ENCODE assay signal across 20 cellular contexts in the genomic region with DNA sequence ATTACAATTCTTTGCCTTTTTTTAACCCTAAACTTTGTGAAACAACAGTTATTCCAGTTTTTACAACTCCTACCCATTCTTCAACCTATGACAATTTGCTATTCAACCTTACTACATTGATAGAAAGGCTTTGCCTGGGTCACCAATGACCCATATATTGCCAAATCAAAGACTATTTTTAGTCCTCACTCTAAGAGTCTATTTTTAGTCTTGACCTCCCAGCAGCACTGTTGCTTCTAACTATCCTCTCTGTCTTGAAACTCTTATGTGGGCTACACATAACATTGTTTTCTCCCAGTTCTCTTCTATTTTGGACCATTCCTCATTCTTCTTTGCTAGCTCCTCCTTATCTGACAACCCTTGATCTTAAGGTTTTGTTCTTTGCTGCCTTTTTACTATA.
A peak's percentile ranks its signal among the peaks of the same experiment; 100 is the strongest.
DNase-seq lines count a peak whose midpoint lies in the region; ATAC-seq and TF ChIP-seq lines count a peak whose summit lies in the region.
"Had no signal": no experiment of that assay in that cellular context is flagged by ENCODE, and none has a peak within 500 bp of the region (broad histone marks: within the 10 kb centered on the region; RNA-seq: fewer than 3 reads in every experiment).

No MANE protein-coding gene starts in this region.

- H3K27me3 ChIP-seq in adipocyte (replicated peaks; ENCODE audit: control insufficient read depth, insufficient read depth, low read length) (no peaks in the 10 kb centered on the region), cardiac muscle cell (no peaks in the 10 kb centered on the region), A673 (replicated peaks; ENCODE audit: insufficient read depth, low read depth, low read length, poor library complexity) (no peaks in the 10 kb centered on the region), esophagus muscularis mucosa (no peaks in the 10 kb centered on the region)
- H3K27me3 ChIP-seq: BLaER1 treated with 17β-estradiol and CSF1 and Interleukin-3, amounts not matched to agents 10 nM and 100 nM; left lung had no signal

- TF ChIP-seq POLR2A in esophagus muscularis mucosa (IDR thresholded peaks at IDR 0.05; ENCODE audit: low read depth) = no peak

- no TSS peak for BruUV-seq in A673 (replicated peaks; lab: Mats Ljungman, UMichigan)

- CTCF ChIA-PET in A673 (lab: Charles Lee) = no interaction called here

- peak overlapping the region; percentile 73 for H3K4me3 ChIP-seq in adipocyte (ENCODE audit: low read length)
- H3K4me3 ChIP-seq in cardiac muscle cell = no peak overlapping the region
- no peak overlapping the region for H3K4me3 ChIP-seq in A673 (ENCODE audit: low read depth, low read length, poor library complexity, severe bottlenecking)
- no peak overlapping the region for H3K4me3 ChIP-seq in esophagus muscularis mucosa
- H3K4me3 ChIP-seq: BLaER1 treated with 17β-estradiol and CSF1 and Interleukin-3, amounts not matched to agents 10 nM and 100 nM; HAP-1; left lung had no signal

- TF ChIP-seq CTCF in cardiac muscle cell (IDR thresholded peaks at IDR 0.05; ENCODE audit: low read depth, low read length) (no peak), A673 (conservative IDR thresholded peaks at IDR 0.05; ENCODE audit: low read depth, low read length) (no peak), esophagus muscularis mucosa (IDR thresholded peaks at IDR 0.05) (no peak)

- H3K9ac ChIP-seq in adipocyte (ENCODE audit: low read length) = peak overlapping the region; percentile 80
- H3K9ac ChIP-seq: BLaER1 treated with 17β-estradiol and CSF1 and Interleukin-3, amounts not matched to agents 10 nM and 100 nM; parathyroid adenoma; SK-N-SH had no signal

- ATAC-seq in HG03439 (IDR thresholded peaks at IDR 0.05; ENCODE audit: unreplicated experiment) = no peak
- ATAC-seq: effector memory CD8-positive, alpha-beta T cell; left lung had no signal

- DNase-seq in HCEC 1CT (peak; percentile 53), adipocyte (ENCODE audit: low read depth) (peak; percentile 54), cardiac muscle cell (ENCODE audit: low read depth in 1 of 2, low spot score in 1 of 2) (peak; percentile 17 to 61), renal cortical epithelial cell (ENCODE audit: low read depth) (peak; percentile 8), A673 (ENCODE audit: low spot score) (no peak), esophagus muscularis mucosa (ENCODE audit: extremely low spot score) (no peak), NCI-H2107 (lab: John Stamatoyannopoulos, UW) (no peak)
- DNase-seq: activated CD4-positive, alpha-beta T cell treated with anti-CD3 and anti-CD28 coated beads for 48 hours; activated CD8-positive, alpha-beta memory T cell treated with anti-CD3 and anti-CD28 coated beads, Interleukin-2, amount 50 U/mL, for 4 hours; activated gamma-delta T cell; amygdala; effector memory CD8-positive, alpha-beta T cell; KG1; left lung; NCI-H69; SK-N-SH had no signal

- H3K9me3 ChIP-seq in adipocyte (ENCODE audit: control insufficient read depth, low read length) = no peaks in the 10 kb centered on the region
- H3K9me3 ChIP-seq in cardiac muscle cell (ENCODE audit: low read depth) = no peaks in the 10 kb centered on the region
- no peaks in the 10 kb centered on the region for H3K9me3 ChIP-seq in A673 (ENCODE audit: low read depth, low read length, poor library complexity, severe bottlenecking)
- H3K9me3 ChIP-seq in esophagus muscularis mucosa = no peaks in the 10 kb centered on the region
- H3K9me3 ChIP-seq: BLaER1 treated with 17β-estradiol and CSF1 and Interleukin-3, amounts not matched to agents 10 nM and 100 nM; HAP-1; left lung; SK-N-SH had no signal

- intact Hi-C loops in A673 (cut with micrococcal nuclease; ENCODE audit: unreplicated experiment) (no loop called here), esophagus muscularis mucosa (cut with DNase I) (no loop called here)

- H3K27ac ChIP-seq in cardiac muscle cell (peak overlapping the region; percentile 90), A673 (ENCODE audit: low read depth, low read length, poor library complexity, severe bottlenecking) (no peak overlapping the region), esophagus muscularis mucosa (replicated peaks in 1 of 4) (no peak overlapping the region)
- H3K27ac ChIP-seq: BLaER1 treated with 17β-estradiol and CSF1 and Interleukin-3, amounts not matched to agents 10 nM and 100 nM; left lung; parathyroid adenoma had no signal

- peaks cover 27% of the 10 kb centered on the region for H3K4me1 ChIP-seq in adipocyte (ENCODE audit: control insufficient read depth, insufficient read depth, low read length)
- peaks cover 35% of the 10 kb centered on the region for H3K4me1 ChIP-seq in cardiac muscle cell (ENCODE audit: low read depth)
- H3K4me1 ChIP-seq in A673 (ENCODE audit: insufficient read depth, low read length, poor library complexity, severe bottlenecking) = no peaks in the 10 kb centered on the region
- H3K4me1 ChIP-seq in esophagus muscularis mucosa = peaks cover 0 to 4% (median 0%) of the 10 kb centered on the region in 4 donors
- H3K4me1 ChIP-seq: BLaER1 treated with 17β-estradiol and CSF1 and Interleukin-3, amounts not matched to agents 10 nM and 100 nM; HAP-1; left lung had no signal

- TF ChIP-seq EP300 in esophagus muscularis mucosa (IDR thresholded peaks at IDR 0.05) = no peak

- no peaks in the 10 kb centered on the region for H3K36me3 ChIP-seq in adipocyte (ENCODE audit: control insufficient read depth, insufficient read depth, low read length, severe bottlenecking)
- H3K36me3 ChIP-seq in cardiac muscle cell = no peaks in the 10 kb centered on the region
- no peaks in the 10 kb centered on the region for H3K36me3 ChIP-seq in A673 (ENCODE audit: insufficient read depth, low read length, poor library complexity, severe bottlenecking)
- H3K36me3 ChIP-seq in esophagus muscularis mucosa = peaks cover 0 to 9% (median 0%) of the 10 kb centered on the region in 4 donors
- H3K36me3 ChIP-seq: HAP-1, left lung had no signal

- POLR2A ChIA-PET in A673 (lab: Charles Lee; ENCODE audit: low non-redundant PET) = no interaction called here

Comparison
In these comparisons a context has a peak if more than half of its experiments do, and no peak if none do; other contexts are left out.
1. DNase-seq: peak in HCEC 1CT (single experiment), adipocyte (single experiment), cardiac muscle cell (2 of 2) and renal cortical epithelial cell (single experiment); none in A673 (single experiment), esophagus muscularis mucosa (single experiment) and NCI-H2107 (single experiment).